Comparison of ENCODE assay signal across 17 cellular contexts in genomic region chr12:123894823-123895338, GRCh38.
"Had no signal": no experiment of that assay in that cellular context is flagged by ENCODE, and none has a peak within 500 bp of the region (broad histone marks: within the 10 kb centered on the region; RNA-seq: fewer than 3 reads in every experiment).

No MANE protein-coding gene starts in this region.

- H3K27ac ChIP-seq: epithelial cell of prostate, esophagus muscularis mucosa, hepatocyte, parathyroid adenoma, prostate gland, skin epidermis, stomach, thoracic aorta, transverse colon had no signal

- H3K36me3 ChIP-seq: esophagus muscularis mucosa, prostate gland, stomach, thoracic aorta, transverse colon had no signal

- FAIRE-seq: endometrium had no signal

- DNase-seq: effector memory CD4-positive, alpha-beta T cell; foreskin melanocyte; left colon; mesendoderm; naive B cell; stimulated activated CD4-positive, alpha-beta T cell treated with anti-CD3 and anti-CD28 coated beads, Interleukin-2, amount 100 ng/mL, for 24 hours; stimulated activated naive CD4-positive, alpha-beta T cell; stomach; transverse colon had no signal

- H3K4me3 ChIP-seq: esophagus muscularis mucosa, hepatocyte, prostate gland, skin epidermis, stomach, thoracic aorta, transverse colon had no signal

- H3K27me3 ChIP-seq: hepatocyte had no signal

- H3K4me1 ChIP-seq: esophagus muscularis mucosa, parathyroid adenoma, prostate gland, stomach, transverse colon had no signal

- H3K9ac ChIP-seq: parathyroid adenoma had no signal

- H3K9me3 ChIP-seq: esophagus muscularis mucosa, prostate gland, stomach, thoracic aorta, transverse colon had no signal
